Comparison of ENCODE assay signal across 8 cellular contexts in genomic region chr12:109428038-109428629, GRCh38. TPM values are rescaled to one million over a fixed set of nuclear protein-coding genes. Genes with fewer than 3 reads are reported as not detected.
DNase-seq lines count a peak whose midpoint lies in the region; ATAC-seq and TF ChIP-seq lines count a peak whose summit lies in the region.

No MANE protein-coding gene starts in this region.

- DNase-seq in Daoy (ENCODE audit: low read depth) (peak; percentile 80), NCI-H510A (lab: John Stamatoyannopoulos, UW) (peak; percentile 4), choroid plexus epithelial cell (ENCODE audit: low read depth) (peak; percentile 90), right lobe of liver (peak; percentile 79 to 85 (median 82))
- DNase-seq in activated CD4-positive, alpha-beta T cell treated with anti-CD3 and anti-CD28 coated beads for 4 hours: peak; percentile 64 to 75
- peak; percentile 40 to 57 (median 54) for DNase-seq in stimulated activated CD4-positive, alpha-beta T cell treated with anti-CD3 and anti-CD28 coated beads, TNF-alpha, amount 100 ng/mL, for 4 hours (ENCODE audit: low read depth in 3 of 3)

- H3K27ac ChIP-seq in right lobe of liver: no peak overlapping the region

- intact Hi-C loops in right lobe of liver (cut with DNase I): no loop called here

- 34% methylated on average over 5 of the region's 8 CpGs for WGBS in right lobe of liver (ENCODE audit: insufficient coverage, low coverage, low lambda C conversion rate, missing lambda C conversion rate)

- no peak for TF ChIP-seq POLR2A in right lobe of liver (IDR thresholded peaks at IDR 0.05)

- H3K4me3 ChIP-seq in choroid plexus epithelial cell (ENCODE audit: low read depth, low read length): no peak overlapping the region
- no peak overlapping the region for H3K4me3 ChIP-seq in right lobe of liver

- peak; percentile 54 for ATAC-seq in HG03139 (IDR thresholded peaks at IDR 0.05; ENCODE audit: unreplicated experiment)
- peak; percentile 95 to 97 (median 96) for ATAC-seq in right lobe of liver
- no peak for ATAC-seq in GM18520 (IDR thresholded peaks at IDR 0.05; ENCODE audit: unreplicated experiment)

- peak; percentile 100 for TF ChIP-seq CTCF in choroid plexus epithelial cell (conservative IDR thresholded peaks at IDR 0.05; ENCODE audit: low read depth, low read length)
- TF ChIP-seq CTCF in right lobe of liver (IDR thresholded peaks at IDR 0.05): peak; percentile 78 to 99 (median 99)

- no peaks in the 10 kb centered on the region for H3K4me1 ChIP-seq in right lobe of liver

- H3K27me3 ChIP-seq in right lobe of liver: no peaks in the 10 kb centered on the region

- no peaks in the 10 kb centered on the region for H3K36me3 ChIP-seq in right lobe of liver

- no peaks in the 10 kb centered on the region for H3K9me3 ChIP-seq in right lobe of liver

RNA-seq across cellular contexts. Expression of gene KCTD10, which starts 49.0 kb away (rescaled TPM):
- total RNA-seq in Daoy (2014; rRNA removed; shearing (Covaris generic)): 53.1 and 75.3 TPM in 2 replicates
- total RNA-seq in right lobe of liver: 10 to 100 TPM in 4 of 6 experiments, 1 to 10 TPM in 2; 5.8 to 20.2 (median 11.6) TPM

RNA-seq across cellular contexts. Expression of gene UBE3B, which starts 49.3 kb away (rescaled TPM):
- 19.7 and 20.8 TPM in 2 replicates for total RNA-seq in Daoy (2014; rRNA removed; shearing (Covaris generic))
- 10 to 100 TPM; 15.3 to 31.8 (median 22.5) TPM for total RNA-seq in right lobe of liver

Comparison
In these comparisons a context has a peak if more than half of its experiments do, and no peak if none do; other contexts are left out.
1. DNase-seq: peak in every context shown above with its lines; median percentile 90 in choroid plexus epithelial cell; 82 in right lobe of liver; 80 in Daoy; 70 in activated CD4-positive, alpha-beta T cell treated with anti-CD3 and anti-CD28 coated beads for 4 hours; 54 in stimulated activated CD4-positive, alpha-beta T cell treated with anti-CD3 and anti-CD28 coated beads, TNF-alpha, amount 100 ng/mL, for 4 hours; 4 in NCI-H510A.